ENCODE assay signal across 17 cellular contexts in the genomic region with DNA sequence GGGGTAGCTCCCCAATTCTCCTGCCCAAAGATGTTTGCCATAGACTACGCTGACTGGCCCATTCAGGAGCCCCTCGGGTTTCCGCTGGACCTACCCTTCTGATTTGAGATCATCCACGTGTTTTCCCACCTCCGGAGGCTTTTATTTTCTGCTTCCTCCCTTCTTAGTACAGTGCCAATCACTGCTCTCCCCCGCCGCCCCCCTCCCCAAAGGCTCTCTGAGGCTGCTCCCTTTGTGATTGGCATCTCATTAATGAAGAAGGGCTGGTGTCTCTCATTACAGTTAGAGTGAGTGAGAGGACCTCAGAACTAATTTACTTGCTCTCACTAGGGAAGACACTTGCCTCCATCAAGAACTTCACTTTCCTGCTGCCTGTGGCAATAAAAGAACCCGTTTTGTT.
"Had no signal": no experiment of that assay in that cellular context is flagged by ENCODE, and none has a peak within 500 bp of the region (broad histone marks: within the 10 kb centered on the region; RNA-seq: fewer than 3 reads in every experiment).

No MANE protein-coding gene starts in this region.

- H3K4me3 Mint-ChIP-seq: naive thymus-derived CD8-positive, alpha-beta T cell had no signal

- ATAC-seq: gastrocnemius medialis; left lobe of liver; mucosa of descending colon; naive thymus-derived CD8-positive, alpha-beta T cell; right cardiac atrium had no signal

- H3K27ac Mint-ChIP-seq: naive thymus-derived CD8-positive, alpha-beta T cell had no signal

- H3K27me3 Mint-ChIP-seq: naive thymus-derived CD8-positive, alpha-beta T cell had no signal

- DNase-seq: effector memory CD4-positive, alpha-beta T cell; gastrocnemius medialis; heart right ventricle; hypothalamus; kidney glomerular epithelial cell; mammary epithelial cell; mucosa of descending colon; naive thymus-derived CD8-positive, alpha-beta T cell; ovary; right cardiac atrium; small intestine; stimulated activated CD4-positive, alpha-beta T cell treated with anti-CD3 and anti-CD28 coated beads, Interleukin-12 subunit alpha, Interleukin-12 subunit beta, amount 100 ng/mL, for 4 hours; stimulated activated naive CD4-positive, alpha-beta T cell; stomach; substantia nigra; trophoblast cell had no signal
